18 cellular contexts compared by ENCODE assay signal in the genomic region with DNA sequence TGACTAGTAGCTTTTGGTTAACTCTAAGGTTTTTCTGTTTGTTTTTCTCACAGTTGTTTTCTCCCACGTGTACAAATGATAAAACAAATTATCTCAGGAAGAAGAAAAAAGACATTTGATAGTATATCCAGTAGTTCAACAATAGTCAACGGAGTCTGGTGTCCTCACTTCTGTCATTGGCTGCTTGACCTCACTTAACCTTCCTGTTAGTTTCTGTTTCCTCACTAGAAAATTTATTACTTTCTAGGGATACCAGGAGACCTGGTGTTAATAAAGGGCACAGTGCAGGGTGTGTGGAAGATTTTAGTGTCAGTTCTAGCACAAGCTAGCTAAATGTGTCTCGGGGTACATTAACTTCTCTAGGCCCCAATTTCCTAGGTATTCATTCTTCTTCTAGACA.
DNase-seq lines count a peak whose midpoint lies in the region; ATAC-seq and TF ChIP-seq lines count a peak whose summit lies in the region.
"Had no signal": no experiment of that assay in that cellular context is flagged by ENCODE, and none has a peak within 500 bp of the region (broad histone marks: within the 10 kb centered on the region; RNA-seq: fewer than 3 reads in every experiment).

No MANE protein-coding gene starts in this region.

- H3K27me3 Mint-ChIP-seq in CD4-positive, CD25-positive, alpha-beta regulatory T cell, result no peaks in the 10 kb centered on the region
- H3K27me3 Mint-ChIP-seq in CD8-positive, alpha-beta T cell (ENCODE audit: low read depth), result no peaks in the 10 kb centered on the region
- H3K27me3 Mint-ChIP-seq in activated T-helper 17 cell treated with anti-CD3 and anti-CD28 coated beads, Interleukin-2, amount 50 U/mL, for 72 hours, result no peaks in the 10 kb centered on the region
- H3K27me3 Mint-ChIP-seq: progenitor cell of endocrine pancreas had no signal

- H3K27ac ChIP-seq in CD4-positive, CD25-positive, alpha-beta regulatory T cell (ENCODE audit: insufficient read depth, low read length, poor library complexity, severe bottlenecking), result peak overlapping the region; percentile 69
- H3K27ac ChIP-seq in CD8-positive, alpha-beta T cell (ENCODE audit: low read depth, low read length), result peak overlapping the region; percentile 17
- no peak overlapping the region for H3K27ac ChIP-seq in right lobe of liver
- H3K27ac ChIP-seq: BLaER1, coronary artery had no signal

- no peak for DNase-seq in CD4-positive, CD25-positive, alpha-beta regulatory T cell
- DNase-seq in CD8-positive, alpha-beta T cell, result no peak
- DNase-seq in right lobe of liver (no peak), 8988T (no peak), superior temporal gyrus (ENCODE audit: extremely low spot score) (no peak), NCI-H345 treated with DMSO at 0.1 percent for 48 hours (lab: John Stamatoyannopoulos, UW; ENCODE audit: unreplicated experiment) (no peak), DMS153 treated with DMSO at 0.1 percent for 48 hours (lab: John Stamatoyannopoulos, UW; ENCODE audit: unreplicated experiment) (no peak)
- DNase-seq: activated CD4-positive, CD25-positive, alpha-beta regulatory T cell; IMR-90; left ventricle myocardium superior; NCI-H1930; NCI-H524; Right ventricle myocardium superior had no signal

- H3K27ac Mint-ChIP-seq in CD4-positive, CD25-positive, alpha-beta regulatory T cell, result peak overlapping the region; percentile 93 to 97 (median 95)
- peak overlapping the region; percentile 91 for H3K27ac Mint-ChIP-seq in CD8-positive, alpha-beta T cell
- peak overlapping the region; percentile 79 for H3K27ac Mint-ChIP-seq in activated T-helper 17 cell treated with anti-CD3 and anti-CD28 coated beads, Interleukin-2, amount 50 U/mL, for 72 hours
- H3K27ac Mint-ChIP-seq: progenitor cell of endocrine pancreas had no signal

- H3K9me3 ChIP-seq in CD4-positive, CD25-positive, alpha-beta regulatory T cell (ENCODE audit: control insufficient read depth in 2 of 2, low read length in 2 of 2), result no peaks in the 10 kb centered on the region
- no peaks in the 10 kb centered on the region for H3K9me3 ChIP-seq in CD8-positive, alpha-beta T cell (ENCODE audit: low read length)
- no peaks in the 10 kb centered on the region for H3K9me3 ChIP-seq in right lobe of liver
- H3K9me3 ChIP-seq: tibial nerve had no signal

- ATAC-seq in CD4-positive, CD25-positive, alpha-beta regulatory T cell (ENCODE audit: low read depth in 2 of 2), result no peak
- no peak for ATAC-seq in CD8-positive, alpha-beta T cell
- ATAC-seq in activated T-helper 17 cell treated with anti-CD3 and anti-CD28 coated beads, Interleukin-2, amount 50 U/mL, for 72 hours (replicated peaks), result no peak
- peak; percentile 10 to 43 (median 20) for ATAC-seq in right lobe of liver
- ATAC-seq: left ventricle myocardium superior had no signal

- WGBS in right lobe of liver (ENCODE audit: insufficient coverage, low coverage, low lambda C conversion rate, missing lambda C conversion rate), result 40% methylated on average over 3 of the region's 3 CpGs

- no peak for TF ChIP-seq POLR2A in right lobe of liver (IDR thresholded peaks at IDR 0.05)

- H3K9me3 Mint-ChIP-seq in CD4-positive, CD25-positive, alpha-beta regulatory T cell, result no peaks in the 10 kb centered on the region
- no peaks in the 10 kb centered on the region for H3K9me3 Mint-ChIP-seq in CD8-positive, alpha-beta T cell
- no peaks in the 10 kb centered on the region for H3K9me3 Mint-ChIP-seq in activated T-helper 17 cell treated with anti-CD3 and anti-CD28 coated beads, Interleukin-2, amount 50 U/mL, for 72 hours

- H3K4me1 Mint-ChIP-seq in CD4-positive, CD25-positive, alpha-beta regulatory T cell, result peaks cover 69 to 97% (median 83%) of the 10 kb centered on the region in 4 donors
- peaks cover 92% of the 10 kb centered on the region for H3K4me1 Mint-ChIP-seq in CD8-positive, alpha-beta T cell (ENCODE audit: low read depth)
- H3K4me1 Mint-ChIP-seq in activated T-helper 17 cell treated with anti-CD3 and anti-CD28 coated beads, Interleukin-2, amount 50 U/mL, for 72 hours, result peaks cover 64% of the 10 kb centered on the region

- TF ChIP-seq CTCF in CD8-positive, alpha-beta T cell (IDR thresholded peaks at IDR 0.05), result no peak
- TF ChIP-seq CTCF in right lobe of liver (IDR thresholded peaks at IDR 0.05), result no peak

- H3K36me3 Mint-ChIP-seq in CD4-positive, CD25-positive, alpha-beta regulatory T cell, result peaks cover 20% of the 10 kb centered on the region
- H3K36me3 Mint-ChIP-seq in CD8-positive, alpha-beta T cell, result peaks cover 33% of the 10 kb centered on the region
- peaks cover 52% of the 10 kb centered on the region for H3K36me3 Mint-ChIP-seq in activated T-helper 17 cell treated with anti-CD3 and anti-CD28 coated beads, Interleukin-2, amount 50 U/mL, for 72 hours (ENCODE audit: low read depth)

- intact Hi-C loops in CD8-positive, alpha-beta T cell (cut with DNase I, micrococcal nuclease), result loop anchor here in 1 of 2 experiments (1.0 kb wide), 1 partner anchor 9 kb away; no protein-coding TSS in a partner anchor
- intact Hi-C loops in right lobe of liver (cut with DNase I), result no loop called here

- POLR2A ChIA-PET in CD8-positive, alpha-beta T cell (lab: Charles Lee), result no interaction called here

- H3K4me1 ChIP-seq in CD4-positive, CD25-positive, alpha-beta regulatory T cell (ENCODE audit: control insufficient read depth, insufficient read depth, low read length, poor library complexity, severe bottlenecking), result peaks cover 95% of the 10 kb centered on the region
- H3K4me1 ChIP-seq in CD8-positive, alpha-beta T cell (ENCODE audit: insufficient read depth, low read length), result peaks cover 93% of the 10 kb centered on the region
- peaks cover 0 to 17% (median 0%) of the 10 kb centered on the region in 4 donors for H3K4me1 ChIP-seq in right lobe of liver

- CTCF ChIA-PET in CD8-positive, alpha-beta T cell (lab: Charles Lee), result no interaction called here

- H3K4me3 Mint-ChIP-seq in CD4-positive, CD25-positive, alpha-beta regulatory T cell, result peak overlapping the region; percentile 68 to 88 (median 82)
- peak overlapping the region; percentile 74 for H3K4me3 Mint-ChIP-seq in CD8-positive, alpha-beta T cell
- H3K4me3 Mint-ChIP-seq in activated T-helper 17 cell treated with anti-CD3 and anti-CD28 coated beads, Interleukin-2, amount 50 U/mL, for 72 hours, result peak overlapping the region; percentile 89

- H3K36me3 ChIP-seq in CD4-positive, CD25-positive, alpha-beta regulatory T cell (ENCODE audit: control insufficient read depth, insufficient read depth, low read length), result peaks cover 10% of the 10 kb centered on the region
- H3K36me3 ChIP-seq in CD8-positive, alpha-beta T cell (ENCODE audit: insufficient read depth, low read length), result no peaks in the 10 kb centered on the region
- H3K36me3 ChIP-seq in right lobe of liver, result no peaks in the 10 kb centered on the region
- H3K36me3 ChIP-seq: tibial nerve had no signal

- peak overlapping the region; percentile 76 for H3K4me3 ChIP-seq in CD4-positive, CD25-positive, alpha-beta regulatory T cell (ENCODE audit: low read depth, low read length)
- H3K4me3 ChIP-seq in CD8-positive, alpha-beta T cell (ENCODE audit: low read depth, low read length), result no peak overlapping the region
- no peak overlapping the region for H3K4me3 ChIP-seq in right lobe of liver
- H3K4me3 ChIP-seq: BLaER1, coronary artery, tibial nerve had no signal

- no peaks in the 10 kb centered on the region for H3K27me3 ChIP-seq in CD4-positive, CD25-positive, alpha-beta regulatory T cell (ENCODE audit: control insufficient read depth, insufficient read depth, low read length)
- H3K27me3 ChIP-seq in CD8-positive, alpha-beta T cell (ENCODE audit: insufficient read depth, low read length), result no peaks in the 10 kb centered on the region
- no peaks in the 10 kb centered on the region for H3K27me3 ChIP-seq in right lobe of liver
- H3K27me3 ChIP-seq: BLaER1, tibial nerve had no signal

Comparison
In these comparisons a context has a peak if more than half of its experiments do, and no peak if none do; other contexts are left out.
1. ATAC-seq: peak in right lobe of liver (4 of 4); none in CD4-positive, CD25-positive, alpha-beta regulatory T cell (0 of 2), CD8-positive, alpha-beta T cell (single experiment) and activated T-helper 17 cell treated with anti-CD3 and anti-CD28 coated beads, Interleukin-2, amount 50 U/mL, for 72 hours (single experiment).
2. H3K27ac ChIP-seq: peak in CD4-positive, CD25-positive, alpha-beta regulatory T cell (single experiment) and CD8-positive, alpha-beta T cell (single experiment); none in right lobe of liver (0 of 3).
3. Peak in every context shown above with its lines, with median percentiles within 50 percentile points of each other: H3K27ac Mint-ChIP-seq and H3K4me3 Mint-ChIP-seq.